Comparison of ENCODE assay signal across 34 cellular contexts in the genomic region with DNA sequence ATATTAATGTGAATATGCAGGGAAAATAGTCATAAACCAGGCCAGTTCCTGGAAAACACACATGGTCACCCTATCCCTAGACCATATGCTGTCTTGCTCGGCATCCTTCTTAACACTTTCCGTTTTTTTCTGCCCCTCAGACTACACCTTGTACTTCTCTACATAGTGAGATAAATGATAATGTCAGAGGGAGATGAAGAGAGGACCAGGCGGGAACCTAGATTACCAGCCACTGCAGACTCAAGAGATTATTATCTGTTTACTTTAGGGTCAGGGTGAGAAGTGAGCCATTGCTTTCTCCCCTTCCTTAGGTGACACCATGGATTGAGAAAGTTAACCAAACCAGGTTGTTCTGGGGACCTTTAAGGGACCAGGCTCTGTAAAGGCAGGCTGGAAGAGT.
"Had no signal": no experiment of that assay in that cellular context is flagged by ENCODE, and none has a peak within 500 bp of the region (broad histone marks: within the 10 kb centered on the region; RNA-seq: fewer than 3 reads in every experiment).

No MANE protein-coding gene starts in this region.

- H3K27me3 ChIP-seq: MG63 had no signal

- H3K4me3 ChIP-seq: MG63 had no signal

- H3K9ac ChIP-seq: KMS-11 had no signal

- H3K27ac ChIP-seq: KMS-11 had no signal

- H3K4me2 ChIP-seq: KMS-11 had no signal

- H3K36me3 ChIP-seq: MG63 had no signal

- DNase-seq: Karpas-422, Kasumi-1, MG63, MM.1S, MV-4-11, NCI-H1048, NCI-H1092, NCI-H1092 treated with DMSO at 0.1 percent for 48 hours, NCI-H1105, NCI-H1105 treated with DMSO at 0.1 percent for 48 hours, NCI-H1417, NCI-H1417 treated with DMSO at 0.1 percent for 48 hours, NCI-H1436, NCI-H1436 treated with DMSO at 0.1 percent for 48 hours, NCI-H146, NCI-H1694, NCI-H1694 treated with DMSO at 0.1 percent for 48 hours, NCI-H187, NCI-H187 treated with DMSO at 0.1 percent for 48 hours, NCI-H1930, NCI-H2029, NCI-H2029 treated with DMSO at 0.1 percent for 48 hours, NCI-H2081, NCI-H2081 treated with DMSO at 0.1 percent for 48 hours, NCI-H2107, NCI-H2171, NCI-H2171 treated with DMSO at 0.1 percent for 48 hours, NCI-H2227 treated with DMSO at 0.1 percent for 48 hours, NCI-H345, NCI-H446, NCI-H446 treated with DMSO at 0.1 percent for 48 hours, NCI-H510A, NCI-H510A treated with DMSO at 0.1 percent for 48 hours had no signal

- H3K9me3 ChIP-seq: MG63 had no signal
